Comparison of ENCODE assay signal across 8 cellular contexts in genomic region chr20:56554869-56555268, GRCh38. TPM values are rescaled to one million over a fixed set of nuclear protein-coding genes. Genes with fewer than 3 reads are reported as not detected.
A peak's percentile ranks its signal among the peaks of the same experiment; 100 is the strongest.
DNase-seq lines count a peak whose midpoint lies in the region; ATAC-seq, FAIRE-seq and TF ChIP-seq lines count a peak whose summit lies in the region.

No MANE protein-coding gene starts in this region.

- H3K4me1 ChIP-seq in astrocyte (ENCODE audit: insufficient read depth, low read length) = peaks cover 5% of the 10 kb centered on the region
- no peaks in the 10 kb centered on the region for H3K4me1 ChIP-seq in iPS DF 6.9 (ENCODE audit: control insufficient read depth, insufficient read depth, low read length)

- no peak overlapping the region for H3K27ac ChIP-seq in astrocyte (ENCODE audit: low read depth, low read length)
- H3K27ac ChIP-seq in iPS DF 6.9 (ENCODE audit: low read length) = no peak overlapping the region

- no peaks in the 10 kb centered on the region for H3K27me3 ChIP-seq in astrocyte (ENCODE audit: insufficient read depth, low read length)
- no peaks in the 10 kb centered on the region for H3K27me3 ChIP-seq in iPS DF 6.9 (ENCODE audit: control insufficient read depth, insufficient read depth, low read length)

- CTCF ChIA-PET in activated naive CD4-positive, alpha-beta T cell treated with anti-CD3 and anti-CD28 coated beads, Interleukin-2, amount 10 ng/mL, durations not matched to agents 7 days and 5 days (lab: Charles Lee) = no interaction called here

- H3K4me3 ChIP-seq in astrocyte (ENCODE audit: insufficient read depth, low read depth, low read length) (no peak overlapping the region), iPS DF 6.9 (ENCODE audit: low read length) (no peak overlapping the region)

- H3K9me3 ChIP-seq in astrocyte (ENCODE audit: insufficient read depth, low read depth, low read length) (no peaks in the 10 kb centered on the region), iPS DF 6.9 (ENCODE audit: control insufficient read depth, insufficient read depth, low read length) (no peaks in the 10 kb centered on the region)

- DNase-seq in ELR (ENCODE audit: low read depth) (peak; percentile 99), NCI-H524 (lab: John Stamatoyannopoulos, UW) (peak; percentile 96 to 98), astrocyte (ENCODE audit: low read depth) (peak; percentile 97), iPS DF 6.9 (ENCODE audit: low read depth, low spot score) (peak; percentile 31), urothelium cell line (ENCODE audit: low spot score) (peak; percentile 95)
- no peak for DNase-seq in activated naive CD4-positive, alpha-beta T cell treated with anti-CD3 and anti-CD28 coated beads, Interleukin-2, amount 10 ng/mL, durations not matched to agents 7 days and 5 days

- peak overlapping the region; percentile 89 for H3K27ac Mint-ChIP-seq in astrocyte (ENCODE audit: unreplicated experiment)
- no peak overlapping the region for H3K27ac Mint-ChIP-seq in activated naive CD4-positive, alpha-beta T cell treated with anti-CD3 and anti-CD28 coated beads, Interleukin-2, amount 10 ng/mL, durations not matched to agents 7 days and 5 days

- no peaks in the 10 kb centered on the region for H3K36me3 Mint-ChIP-seq in astrocyte (ENCODE audit: low read depth, unreplicated experiment)
- H3K36me3 Mint-ChIP-seq in activated naive CD4-positive, alpha-beta T cell treated with anti-CD3 and anti-CD28 coated beads, Interleukin-2, amount 10 ng/mL, durations not matched to agents 7 days and 5 days = no peaks in the 10 kb centered on the region

- peak; percentile 83 for ATAC-seq in GM19468 (IDR thresholded peaks at IDR 0.05; ENCODE audit: extremely low read depth, unreplicated experiment)
- peak; percentile 92 for ATAC-seq in HG03432 (IDR thresholded peaks at IDR 0.05; ENCODE audit: unreplicated experiment)

- no peak overlapping the region for H3K4me3 Mint-ChIP-seq in astrocyte (ENCODE audit: unreplicated experiment)
- no peak overlapping the region for H3K4me3 Mint-ChIP-seq in activated naive CD4-positive, alpha-beta T cell treated with anti-CD3 and anti-CD28 coated beads, Interleukin-2, amount 10 ng/mL, durations not matched to agents 7 days and 5 days

- H3K4me2 ChIP-seq in astrocyte (ENCODE audit: low read length) = peak overlapping the region; percentile 72

- WGBS in iPS DF 6.9 (ENCODE audit: insufficient coverage, insufficient read length) = no CpG with 5 or more reads among the region's 4 CpGs

- peak; percentile 25 for TF ChIP-seq CTCF in astrocyte (IDR thresholded peaks at IDR 0.05; ENCODE audit: insufficient read depth, low read depth, low read length)

- H3K9me3 Mint-ChIP-seq in astrocyte (ENCODE audit: unreplicated experiment) = peaks cover 6% of the 10 kb centered on the region
- H3K9me3 Mint-ChIP-seq in activated naive CD4-positive, alpha-beta T cell treated with anti-CD3 and anti-CD28 coated beads, Interleukin-2, amount 10 ng/mL, durations not matched to agents 7 days and 5 days = no peaks in the 10 kb centered on the region

- no peaks in the 10 kb centered on the region for H3K79me2 ChIP-seq in astrocyte (ENCODE audit: insufficient read depth, low read length)

- H3K36me3 ChIP-seq in astrocyte (ENCODE audit: insufficient read depth, low read length) (no peaks in the 10 kb centered on the region), iPS DF 6.9 (ENCODE audit: control insufficient read depth, insufficient read depth, low read length) (no peaks in the 10 kb centered on the region)

- no peak overlapping the region for H2AFZ ChIP-seq in astrocyte (ENCODE audit: low read depth, low read length)

- no peak overlapping the region for H3K9ac ChIP-seq in astrocyte (ENCODE audit: low read length)

- H3K4me1 Mint-ChIP-seq in astrocyte (ENCODE audit: low read depth, unreplicated experiment) = peaks cover 10% of the 10 kb centered on the region
- peaks cover 8% of the 10 kb centered on the region for H3K4me1 Mint-ChIP-seq in activated naive CD4-positive, alpha-beta T cell treated with anti-CD3 and anti-CD28 coated beads, Interleukin-2, amount 10 ng/mL, durations not matched to agents 7 days and 5 days

- no peak for FAIRE-seq in astrocyte (lab: Jason Lieb, UNC)
- FAIRE-seq in urothelium cell line (lab: Jason Lieb, UNC) = peak; percentile 30

- H3K27me3 Mint-ChIP-seq in astrocyte (ENCODE audit: low read depth, unreplicated experiment) = peaks cover 15% of the 10 kb centered on the region
- H3K27me3 Mint-ChIP-seq in activated naive CD4-positive, alpha-beta T cell treated with anti-CD3 and anti-CD28 coated beads, Interleukin-2, amount 10 ng/mL, durations not matched to agents 7 days and 5 days = peaks cover 25% of the 10 kb centered on the region

- H4K20me1 ChIP-seq in astrocyte (ENCODE audit: insufficient read depth, low read length) = no peaks in the 10 kb centered on the region

RNA-seq across cellular contexts. Expression of gene FAM209B, which starts 21.8 kb away (rescaled TPM):
- 0.60 TPM in 1 of 2 replicates, not detected in the other for total RNA-seq in astrocyte

RNA-seq across cellular contexts. Expression of gene FAM209A, which starts 30.3 kb away (rescaled TPM):
- total RNA-seq in astrocyte = 0.32 TPM in 1 of 2 replicates, not detected in the other
